In the genomic region with DNA sequence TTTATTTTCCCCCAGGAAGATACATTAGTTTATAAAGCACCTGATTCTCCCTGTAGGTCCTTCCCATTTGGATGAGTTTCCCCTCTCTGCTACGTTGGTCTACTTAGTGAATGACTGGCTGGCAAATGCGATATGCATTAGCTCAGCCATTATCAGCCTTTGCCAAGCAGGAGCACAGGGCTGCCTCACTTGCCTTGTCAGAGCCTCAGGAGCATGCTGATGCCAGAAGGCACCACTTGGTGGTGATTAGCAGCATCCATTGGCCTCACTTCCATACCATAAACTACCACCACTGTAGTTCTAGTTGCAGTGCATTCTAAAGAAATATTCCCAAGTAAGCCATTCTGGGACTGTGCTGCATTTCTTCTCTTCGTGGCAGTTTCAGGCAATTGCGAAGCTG, we compare ENCODE assay signal across 2 cellular contexts.
TF ChIP-seq lines count a peak whose summit lies in the region.

No MANE protein-coding gene starts in this region.

TF ChIP-seq in SK-N-SH treated with all-trans-retinoic acid at 6 μM for 48 hours, 23 proteins besides CTCF, POLR2A, EP300 and RAD21:
- TF ChIP-seq, protein P1, sequence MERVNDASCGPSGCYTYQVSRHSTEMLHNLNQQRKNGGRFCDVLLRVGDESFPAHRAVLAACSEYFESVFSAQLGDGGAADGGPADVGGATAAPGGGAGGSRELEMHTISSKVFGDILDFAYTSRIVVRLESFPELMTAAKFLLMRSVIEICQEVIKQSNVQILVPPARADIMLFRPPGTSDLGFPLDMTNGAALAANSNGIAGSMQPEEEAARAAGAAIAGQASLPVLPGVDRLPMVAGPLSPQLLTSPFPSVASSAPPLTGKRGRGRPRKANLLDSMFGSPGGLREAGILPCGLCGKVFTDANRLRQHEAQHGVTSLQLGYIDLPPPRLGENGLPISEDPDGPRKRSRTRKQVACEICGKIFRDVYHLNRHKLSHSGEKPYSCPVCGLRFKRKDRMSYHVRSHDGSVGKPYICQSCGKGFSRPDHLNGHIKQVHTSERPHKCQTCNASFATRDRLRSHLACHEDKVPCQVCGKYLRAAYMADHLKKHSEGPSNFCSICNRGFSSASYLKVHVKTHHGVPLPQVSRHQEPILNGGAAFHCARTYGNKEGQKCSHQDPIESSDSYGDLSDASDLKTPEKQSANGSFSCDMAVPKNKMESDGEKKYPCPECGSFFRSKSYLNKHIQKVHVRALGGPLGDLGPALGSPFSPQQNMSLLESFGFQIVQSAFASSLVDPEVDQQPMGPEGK (CRISPR knock-in tag; IDR thresholded peaks at IDR 0.05; ENCODE audit: borderline replicate concordance) = no peak
- TF ChIP-seq BACH2 (CRISPR knock-in tag; IDR thresholded peaks at IDR 0.05; ENCODE audit: borderline replicate concordance) (no peak), ZNF8 (CRISPR knock-in tag; IDR thresholded peaks at IDR 0.05) (no peak), POU6F1 (CRISPR knock-in tag; IDR thresholded peaks at IDR 0.05; ENCODE audit: borderline replicate concordance, low read depth) (no peak), TOX (CRISPR knock-in tag; IDR thresholded peaks at IDR 0.05; ENCODE audit: borderline replicate concordance) (no peak), GLIS3 (CRISPR knock-in tag; IDR thresholded peaks at IDR 0.05) (no peak), ZFP3 (CRISPR knock-in tag; IDR thresholded peaks at IDR 0.05) (no peak)

TF ChIP-seq in H1, 55 proteins besides CTCF, POLR2A, EP300 and RAD21 (continued from another document):
- TF ChIP-seq, protein P2, sequence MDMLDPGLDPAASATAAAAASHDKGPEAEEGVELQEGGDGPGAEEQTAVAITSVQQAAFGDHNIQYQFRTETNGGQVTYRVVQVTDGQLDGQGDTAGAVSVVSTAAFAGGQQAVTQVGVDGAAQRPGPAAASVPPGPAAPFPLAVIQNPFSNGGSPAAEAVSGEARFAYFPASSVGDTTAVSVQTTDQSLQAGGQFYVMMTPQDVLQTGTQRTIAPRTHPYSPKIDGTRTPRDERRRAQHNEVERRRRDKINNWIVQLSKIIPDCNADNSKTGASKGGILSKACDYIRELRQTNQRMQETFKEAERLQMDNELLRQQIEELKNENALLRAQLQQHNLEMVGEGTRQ (IDR thresholded peaks at IDR 0.05; ENCODE audit: low read length) = no peak
